1 cellular context compared by ENCODE assay signal in the genomic region with DNA sequence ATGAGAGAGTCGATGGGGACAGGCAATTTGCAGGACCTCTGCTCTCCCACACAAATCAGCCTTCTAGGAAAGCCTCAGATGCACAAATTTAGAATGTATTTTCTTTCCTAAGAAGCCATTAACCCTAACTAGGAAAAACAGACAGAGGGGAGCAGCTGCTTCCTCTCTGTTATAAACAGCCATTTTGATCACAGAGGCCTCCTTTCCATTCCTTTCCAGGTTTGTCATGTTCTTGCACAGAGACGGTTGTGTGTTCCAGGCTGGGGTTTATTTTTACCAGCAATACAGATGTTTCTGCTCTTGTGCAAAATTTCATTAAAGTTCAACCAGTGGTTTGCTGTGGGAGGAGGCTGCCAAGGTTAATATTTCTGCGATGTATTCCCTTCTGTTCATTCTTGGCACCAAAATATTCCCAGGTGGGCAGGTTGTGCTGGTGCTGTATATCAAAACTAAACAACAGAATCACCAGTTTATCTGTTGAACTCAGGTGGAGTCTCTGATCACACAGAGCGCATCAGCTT.
TF ChIP-seq lines count a peak whose summit lies in the region.

No MANE protein-coding gene starts in this region.

TF ChIP-seq in GM23338, 12 proteins besides CTCF, POLR2A, EP300 and RAD21:
- TF ChIP-seq ZNF462 (CRISPR knock-in tag; IDR thresholded peaks at IDR 0.05) (no peak), ZNF331 (CRISPR knock-in tag; IDR thresholded peaks at IDR 0.05; ENCODE audit: low read depth) (no peak), ZNF114 (CRISPR knock-in tag; IDR thresholded peaks at IDR 0.05) (no peak), EZH2 (IDR thresholded peaks at IDR 0.05; ENCODE audit: low read depth, unreplicated experiment) (no peak), CREB1 (CRISPR knock-in tag; IDR thresholded peaks at IDR 0.05; ENCODE audit: low read depth) (no peak), EZH2phosphoT487 (IDR thresholded peaks at IDR 0.05; ENCODE audit: unreplicated experiment) (no peak), REST (IDR thresholded peaks at IDR 0.05; ENCODE audit: unreplicated experiment) (no peak), JUNB (IDR thresholded peaks at IDR 0.05; ENCODE audit: unreplicated experiment) (no peak), POLR2AphosphoS5 (IDR thresholded peaks at IDR 0.05; ENCODE audit: low read depth) (no peak), STAT1 (IDR thresholded peaks at IDR 0.05; ENCODE audit: unreplicated experiment) (no peak), NANOG (IDR thresholded peaks at IDR 0.05; ENCODE audit: borderline replicate concordance) (no peak)
- TF ChIP-seq, protein P1, sequence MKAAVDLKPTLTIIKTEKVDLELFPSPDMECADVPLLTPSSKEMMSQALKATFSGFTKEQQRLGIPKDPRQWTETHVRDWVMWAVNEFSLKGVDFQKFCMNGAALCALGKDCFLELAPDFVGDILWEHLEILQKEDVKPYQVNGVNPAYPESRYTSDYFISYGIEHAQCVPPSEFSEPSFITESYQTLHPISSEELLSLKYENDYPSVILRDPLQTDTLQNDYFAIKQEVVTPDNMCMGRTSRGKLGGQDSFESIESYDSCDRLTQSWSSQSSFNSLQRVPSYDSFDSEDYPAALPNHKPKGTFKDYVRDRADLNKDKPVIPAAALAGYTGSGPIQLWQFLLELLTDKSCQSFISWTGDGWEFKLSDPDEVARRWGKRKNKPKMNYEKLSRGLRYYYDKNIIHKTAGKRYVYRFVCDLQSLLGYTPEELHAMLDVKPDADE (IDR thresholded peaks at IDR 0.05), result no peak
